ENCODE assay signal across 11 cellular contexts in the genomic region with DNA sequence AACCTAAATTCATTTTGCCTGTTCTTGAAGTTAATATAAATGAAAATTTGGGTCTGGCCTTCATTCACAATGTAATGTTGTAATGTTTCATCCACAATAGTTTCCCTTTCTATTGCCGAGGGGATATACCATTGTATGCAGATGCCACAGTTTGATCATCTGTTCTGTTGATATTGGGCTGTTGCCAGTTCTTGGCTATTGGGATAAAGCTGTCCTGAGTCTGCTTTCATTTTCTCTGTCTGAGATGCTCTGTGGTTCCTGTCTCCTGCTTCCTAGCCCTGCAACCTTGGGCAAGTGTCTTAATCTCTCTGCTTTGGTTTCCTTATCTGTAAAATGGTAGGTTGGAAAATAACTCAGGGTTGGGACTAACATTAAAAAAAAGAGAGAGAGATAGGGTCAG. TPM values are rescaled to one million over a fixed set of nuclear protein-coding genes. Genes with fewer than 3 reads are reported as not detected.
DNase-seq lines count a peak whose midpoint lies in the region; ATAC-seq and TF ChIP-seq lines count a peak whose summit lies in the region.
"Had no signal": no experiment of that assay in that cellular context is flagged by ENCODE, and none has a peak within 500 bp of the region (broad histone marks: within the 10 kb centered on the region; RNA-seq: fewer than 3 reads in every experiment).

No MANE protein-coding gene starts in this region.

- DNase-seq in COLO668 (lab: John Stamatoyannopoulos, UW; ENCODE audit: unreplicated experiment) = peak; percentile 40
- DNase-seq in NCI-H2029 (lab: John Stamatoyannopoulos, UW) = peak; percentile 51
- peak; percentile 13 for DNase-seq in astrocyte of the hippocampus (ENCODE audit: low read depth, low spot score)
- DNase-seq in erythroblast (lab: John Stamatoyannopoulos, UW) = no peak
- DNase-seq in SIG-M5 treated with dmso at 0.1 percent for 504 hours (lab: John Stamatoyannopoulos, UW; ENCODE audit: unreplicated experiment) = no peak
- DNase-seq in globus pallidus (ENCODE audit: low spot score) = no peak
- DNase-seq in Right ventricle myocardium superior = no peak
- DNase-seq: NCI-H146; nucleus accumbens; stimulated activated CD4-positive, alpha-beta T cell treated with anti-CD3 and anti-CD28 coated beads, Interleukin-2, amount 100 ng/mL, for 24 hours had no signal

- no peak for TF ChIP-seq CTCF in liver (IDR thresholded peaks at IDR 0.05; ENCODE audit: low read depth, low read length, missing input control)

- H3K4me1 ChIP-seq in liver (ENCODE audit: control insufficient read depth in 4 of 4, insufficient read depth in 4 of 4, low read length in 3 of 4) = peaks cover 4 to 18% (median 5%) of the 10 kb centered on the region in 4 donors

- intact Hi-C loops in Right ventricle myocardium superior (cut with DNase I) = no loop called here

- TF ChIP-seq RAD21 in liver (IDR thresholded peaks at IDR 0.05) = no peak

- no peak for ATAC-seq in Right ventricle myocardium superior (ENCODE audit: poor library complexity)

- no peak overlapping the region for H3K9ac ChIP-seq in liver (ENCODE audit: low read depth in 1 of 2, low read length in 2 of 2)

- H3K9me3 ChIP-seq in liver (ENCODE audit: control insufficient read depth in 4 of 4, low read length in 3 of 4) = no peaks in the 10 kb centered on the region

- no peak overlapping the region for H3K27ac ChIP-seq in liver (ENCODE audit: low read depth in 1 of 2, low read length in 2 of 2)

- peaks cover 6 to 15% (median 8%) of the 10 kb centered on the region in 4 donors for H3K36me3 ChIP-seq in liver (ENCODE audit: control insufficient read depth in 4 of 4, insufficient read depth in 3 of 4, low read depth in 1 of 4, low read length in 3 of 4)

- TF ChIP-seq POLR2A in erythroblast (IDR thresholded peaks at IDR 0.05; ENCODE audit: low read length) = no peak

- no peak overlapping the region for H3K4me3 ChIP-seq in liver (ENCODE audit: low read depth in 1 of 3, low read length in 3 of 3)

- WGBS in liver = 12% methylated on average over 1 of the region's 1 CpG

- H3K27me3 ChIP-seq in liver (ENCODE audit: control insufficient read depth in 4 of 4, insufficient read depth in 4 of 4, low read length in 3 of 4) = no peaks in the 10 kb centered on the region

TF ChIP-seq in liver, 16 proteins besides CTCF, POLR2A, EP300 and RAD21:
- no peak for TF ChIP-seq HNF4G (IDR thresholded peaks at IDR 0.05)
- peak; percentile 23 for TF ChIP-seq FOXA2 (IDR thresholded peaks at IDR 0.05)
- TF ChIP-seq, protein P1, sequence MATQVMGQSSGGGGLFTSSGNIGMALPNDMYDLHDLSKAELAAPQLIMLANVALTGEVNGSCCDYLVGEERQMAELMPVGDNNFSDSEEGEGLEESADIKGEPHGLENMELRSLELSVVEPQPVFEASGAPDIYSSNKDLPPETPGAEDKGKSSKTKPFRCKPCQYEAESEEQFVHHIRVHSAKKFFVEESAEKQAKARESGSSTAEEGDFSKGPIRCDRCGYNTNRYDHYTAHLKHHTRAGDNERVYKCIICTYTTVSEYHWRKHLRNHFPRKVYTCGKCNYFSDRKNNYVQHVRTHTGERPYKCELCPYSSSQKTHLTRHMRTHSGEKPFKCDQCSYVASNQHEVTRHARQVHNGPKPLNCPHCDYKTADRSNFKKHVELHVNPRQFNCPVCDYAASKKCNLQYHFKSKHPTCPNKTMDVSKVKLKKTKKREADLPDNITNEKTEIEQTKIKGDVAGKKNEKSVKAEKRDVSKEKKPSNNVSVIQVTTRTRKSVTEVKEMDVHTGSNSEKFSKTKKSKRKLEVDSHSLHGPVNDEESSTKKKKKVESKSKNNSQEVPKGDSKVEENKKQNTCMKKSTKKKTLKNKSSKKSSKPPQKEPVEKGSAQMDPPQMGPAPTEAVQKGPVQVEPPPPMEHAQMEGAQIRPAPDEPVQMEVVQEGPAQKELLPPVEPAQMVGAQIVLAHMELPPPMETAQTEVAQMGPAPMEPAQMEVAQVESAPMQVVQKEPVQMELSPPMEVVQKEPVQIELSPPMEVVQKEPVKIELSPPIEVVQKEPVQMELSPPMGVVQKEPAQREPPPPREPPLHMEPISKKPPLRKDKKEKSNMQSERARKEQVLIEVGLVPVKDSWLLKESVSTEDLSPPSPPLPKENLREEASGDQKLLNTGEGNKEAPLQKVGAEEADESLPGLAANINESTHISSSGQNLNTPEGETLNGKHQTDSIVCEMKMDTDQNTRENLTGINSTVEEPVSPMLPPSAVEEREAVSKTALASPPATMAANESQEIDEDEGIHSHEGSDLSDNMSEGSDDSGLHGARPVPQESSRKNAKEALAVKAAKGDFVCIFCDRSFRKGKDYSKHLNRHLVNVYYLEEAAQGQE (IDR thresholded peaks at IDR 0.05) = no peak

RNA-seq across cellular contexts. Expression of a gene that starts 25.2 kb away (rescaled TPM):
- 10 to 100 TPM; 19.4 to 20.2 TPM for total RNA-seq in liver
- 1 to 10 TPM; 6.4 to 9.0 TPM for polyA plus RNA-seq in liver
- 14.6 TPM for total RNA-seq in Right ventricle myocardium superior

Comparison
In these comparisons a context has a peak if more than half of its experiments do, and no peak if none do; other contexts are left out.
1. DNase-seq: peak in COLO668 (single experiment), NCI-H2029 (single experiment) and astrocyte of the hippocampus (single experiment); none in erythroblast (0 of 2), SIG-M5 treated with dmso at 0.1 percent for 504 hours (single experiment), globus pallidus (single experiment) and Right ventricle myocardium superior (single experiment).